In genomic region chr3:186108941-186109865, GRCh38 we compare ENCODE assay signal across 8 cellular contexts. TPM values are rescaled to one million over a fixed set of nuclear protein-coding genes. Genes with fewer than 3 reads are reported as not detected.
DNase-seq lines count a peak whose midpoint lies in the region; FAIRE-seq and TF ChIP-seq lines count a peak whose summit lies in the region.

ETV5 (minus strand) TSS chr3:186109089; CDS start chr3:186105868, 3,221 bp downstream.

- peak; percentile 98 for DNase-seq in GM04503 (ENCODE audit: low read depth)
- peak; percentile 97 for DNase-seq in HFF-Myc (ENCODE audit: extremely low read depth, low read depth)
- peak; percentile 99 for DNase-seq in NAMALWA (ENCODE audit: low spot score)
- peak; percentile 99 for DNase-seq in SK-MEL-5 (ENCODE audit: low read depth, low spot score)
- DNase-seq in activated naive CD4-positive, alpha-beta T cell treated with anti-CD3 and anti-CD28 coated beads, Interleukin-2, amount 50 U/mL, for 16 hours, result peak; percentile 93
- peak; percentile 97 to 99 for DNase-seq in frontal cortex (ENCODE audit: low spot score in 2 of 2)
- DNase-seq in stromal cell of bone marrow (ENCODE audit: low read depth), result peak; percentile 99

- no peak for TF ChIP-seq CTCF in HFF-Myc (IDR thresholded peaks at IDR 0.05; ENCODE audit: low read depth, low read length, missing control alignments)

- H3K9me3 ChIP-seq in neuron (ENCODE audit: low read length), result no peaks in the 10 kb centered on the region

- peak within 1 kb of the TSS; percentile 96 for H2AFZ ChIP-seq in neuron (ENCODE audit: low read depth, low read length)

- H3K4me3 ChIP-seq in HFF-Myc (replicated peaks; ENCODE audit: low read depth, low read length) (peak within 1 kb of the TSS; percentile 89), neuron (ENCODE audit: low read length) (peak within 1 kb of the TSS; percentile 57)

- peak; percentile 96 for FAIRE-seq in frontal cortex (lab: Jason Lieb, UNC)

- peaks cover 32% of the 10 kb centered on the region for H3K4me1 ChIP-seq in neuron (ENCODE audit: insufficient read depth, low read length)

- in situ Hi-C loops in SK-MEL-5 (cut with HindIII; ENCODE audit: low pct_unique_long_range_greater_than_20kb, low sequenced_read_pairs), result no loop called here

- H3K36me3 ChIP-seq in neuron (ENCODE audit: insufficient read depth, low read length), result no peaks in the 10 kb centered on the region

- peaks cover 44% of the 10 kb centered on the region for H3K27me3 ChIP-seq in neuron (ENCODE audit: insufficient read depth, low read length)

RNA-seq across cellular contexts. Expression of gene ETV5, which starts in this region (rescaled TPM):
- total RNA-seq in SK-MEL-5 (2014; rRNA removed; shearing (Covaris generic)), result 167 and 177 TPM in 2 replicates
- 125 and 153 TPM in 2 replicates for polyA plus RNA-seq in SK-MEL-5 (2015; cell fraction: cytosol; rRNA removed)
- 53.2 and 86.5 TPM in 2 replicates for polyA plus RNA-seq in SK-MEL-5 (2015; cell fraction: nucleus; rRNA removed)
- total RNA-seq in frontal cortex, result 25.7 TPM

Comparison
In these comparisons a context has a peak if more than half of its experiments do, and no peak if none do; other contexts are left out.
1. Peak in every context shown above with its lines: DNase-seq and H3K4me3 ChIP-seq.